In genomic region chr13:95100525-95101121, GRCh38 we compare ENCODE assay signal across 9 cellular contexts.
A peak's percentile ranks its signal among the peaks of the same experiment; 100 is the strongest.
DNase-seq lines count a peak whose midpoint lies in the region; ATAC-seq, FAIRE-seq and TF ChIP-seq lines count a peak whose summit lies in the region.
"Had no signal": no experiment of that assay in that cellular context is flagged by ENCODE, and none has a peak within 500 bp of the region (broad histone marks: within the 10 kb centered on the region; RNA-seq: fewer than 3 reads in every experiment).

No MANE protein-coding gene starts in this region.

- H3K4me3 ChIP-seq in trophoblast cell (ENCODE audit: low read depth, low read length) (no peak overlapping the region), hepatocyte (no peak overlapping the region)

- no peaks in the 10 kb centered on the region for H3K27me3 ChIP-seq in trophoblast cell (ENCODE audit: insufficient read depth, low read length)
- no peaks in the 10 kb centered on the region for H3K27me3 ChIP-seq in hepatocyte

- H3K36me3 ChIP-seq in trophoblast cell (ENCODE audit: control insufficient read depth in 1 of 2, insufficient read depth in 2 of 2, low read length in 2 of 2) (no peaks in the 10 kb centered on the region), hepatocyte (replicated peaks; ENCODE audit: insufficient read depth, low read depth) (no peaks in the 10 kb centered on the region)

- WGBS in trophoblast cell (ENCODE audit: extremely low coverage, insufficient coverage, insufficient read length), result no CpG with 5 or more reads among the region's 6 CpGs
- 77% methylated on average over 6 of the region's 6 CpGs for WGBS in hepatocyte (ENCODE audit: low lambda C conversion rate, missing lambda C conversion rate)

- no peaks in the 10 kb centered on the region for H3K9me3 ChIP-seq in trophoblast cell (ENCODE audit: insufficient read depth, low read depth, low read length)
- H3K9me3 ChIP-seq in hepatocyte (ENCODE audit: low read depth), result peaks cover 8% of the 10 kb centered on the region

- no peak overlapping the region for H3K27ac ChIP-seq in trophoblast cell (ENCODE audit: low read depth, low read length)
- H3K27ac ChIP-seq in hepatocyte, result no peak overlapping the region

- no peak overlapping the region for H2BK12ac ChIP-seq in trophoblast cell (ENCODE audit: low read length)

- no peak overlapping the region for H4K12ac ChIP-seq in trophoblast cell (ENCODE audit: low read depth, low read length)

- no peak for FAIRE-seq in HTR-8/SVneo (lab: Jason Lieb, UNC)

- H3K9ac ChIP-seq in trophoblast cell (ENCODE audit: low read length), result no peak overlapping the region

- H3K9me2 ChIP-seq in hepatocyte (replicated peaks; ENCODE audit: insufficient read depth), result no peaks in the 10 kb centered on the region

- no peaks in the 10 kb centered on the region for H3K79me1 ChIP-seq in trophoblast cell (ENCODE audit: low read length)

- H3K79me2 ChIP-seq in trophoblast cell (ENCODE audit: control insufficient read depth, insufficient read depth, low read length, poor library complexity), result no peaks in the 10 kb centered on the region
- no peaks in the 10 kb centered on the region for H3K79me2 ChIP-seq in hepatocyte

- no peak overlapping the region for H3K14ac ChIP-seq in trophoblast cell (ENCODE audit: low read length)

- no peak overlapping the region for H3K18ac ChIP-seq in trophoblast cell (ENCODE audit: low read length)

- no peak overlapping the region for H2BK120ac ChIP-seq in trophoblast cell (ENCODE audit: insufficient read depth, low read length, poor library complexity)

- no peak overlapping the region for H2AFZ ChIP-seq in trophoblast cell (ENCODE audit: insufficient read depth, low read length, poor library complexity)
- no peak overlapping the region for H2AFZ ChIP-seq in hepatocyte

- no peak for ATAC-seq in HG03095 (IDR thresholded peaks at IDR 0.05; ENCODE audit: unreplicated experiment)

- H4K8ac ChIP-seq in trophoblast cell (ENCODE audit: low read depth, low read length), result no peak overlapping the region

- no peak overlapping the region for H2AK5ac ChIP-seq in trophoblast cell (ENCODE audit: low read length)

- H3K4me2 ChIP-seq in trophoblast cell (ENCODE audit: low read length), result no peak overlapping the region
- no peak overlapping the region for H3K4me2 ChIP-seq in hepatocyte

- DNase-seq in Daoy (ENCODE audit: low read depth), result peak; percentile 76
- peak; percentile 45 for DNase-seq in HTR-8/SVneo (ENCODE audit: insufficient read length, low spot score)
- peak; percentile 73 for DNase-seq in astrocyte of the hippocampus (ENCODE audit: low read depth, low spot score)
- peak; percentile 42 to 71 for DNase-seq in lung microvascular endothelial cell (ENCODE audit: low read depth in 2 of 2)
- DNase-seq in trophoblast cell, result no peak
- DNase-seq in hepatocyte (ENCODE audit: low spot score), result no peak
- DNase-seq in COR-L47 (lab: John Stamatoyannopoulos, UW), result no peak
- DNase-seq: central memory CD4-positive, alpha-beta T cell had no signal

- no peak overlapping the region for H2BK5ac ChIP-seq in trophoblast cell (ENCODE audit: low read depth, low read length, poor library complexity)

- no peak overlapping the region for H3K23ac ChIP-seq in trophoblast cell (ENCODE audit: low read length)

- H3K4me1 ChIP-seq in trophoblast cell (ENCODE audit: control insufficient read depth in 1 of 2, insufficient read depth in 2 of 2, low read length in 2 of 2) (no peaks in the 10 kb centered on the region), hepatocyte (ENCODE audit: insufficient read depth) (no peaks in the 10 kb centered on the region)

- H3K4ac ChIP-seq in trophoblast cell (ENCODE audit: low read depth, low read length), result no peak overlapping the region

- H4K91ac ChIP-seq in trophoblast cell (ENCODE audit: low read depth, low read length), result no peak overlapping the region

- no peak for TF ChIP-seq CTCF in hepatocyte (IDR thresholded peaks at IDR 0.05; ENCODE audit: poor library complexity)

- no peaks in the 10 kb centered on the region for H4K20me1 ChIP-seq in hepatocyte (ENCODE audit: insufficient read depth, poor library complexity, severe bottlenecking)

Comparison
In these comparisons a context has a peak if more than half of its experiments do, and no peak if none do; other contexts are left out.
1. DNase-seq: peak in Daoy (single experiment), HTR-8/SVneo (single experiment), astrocyte of the hippocampus (single experiment) and lung microvascular endothelial cell (2 of 2); none in trophoblast cell (0 of 2), hepatocyte (single experiment) and COR-L47 (single experiment).